15 cellular contexts compared by ENCODE assay signal in the genomic region with DNA sequence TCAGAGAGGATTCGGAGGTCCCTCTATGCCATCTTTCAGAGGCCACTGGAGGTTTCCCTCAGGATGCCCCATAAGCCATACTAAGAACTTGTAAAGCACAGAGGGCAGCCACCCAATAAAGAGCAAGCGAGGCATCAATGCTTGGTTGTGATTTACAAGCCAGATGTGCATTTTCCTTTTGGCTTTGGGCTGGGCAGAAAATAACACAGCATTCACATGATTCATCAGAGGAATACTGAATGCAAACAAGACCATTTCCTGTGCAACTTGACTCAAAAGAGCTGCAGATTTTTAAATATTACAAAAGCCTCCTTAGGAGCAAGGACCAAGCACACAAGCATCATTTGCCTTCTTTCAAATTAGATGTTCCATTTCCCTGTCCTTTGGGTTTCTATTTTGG.
DNase-seq lines count a peak whose midpoint lies in the region; TF ChIP-seq lines count a peak whose summit lies in the region.
"Had no signal": no experiment of that assay in that cellular context is flagged by ENCODE, and none has a peak within 500 bp of the region (broad histone marks: within the 10 kb centered on the region; RNA-seq: fewer than 3 reads in every experiment).

No MANE protein-coding gene starts in this region.

- peak overlapping the region; percentile 39 for H2AFZ ChIP-seq in neuronal stem cell (ENCODE audit: low read length)

- H4K91ac ChIP-seq in neuronal stem cell (ENCODE audit: low read depth, low read length, poor library complexity) = no peak overlapping the region

- H4K8ac ChIP-seq in neuronal stem cell (ENCODE audit: low read depth, low read length) = no peak overlapping the region

- DNase-seq in BJ (ENCODE audit: low read depth) = peak; percentile 85
- DNase-seq in RPMI7951 (ENCODE audit: low read depth) = peak; percentile 89
- no peak for DNase-seq in epithelial cell of prostate (ENCODE audit: low read depth, low spot score)
- DNase-seq in neuronal stem cell (ENCODE audit: low spot score) = no peak
- DNase-seq in activated CD8-positive, alpha-beta memory T cell treated with anti-CD3 and anti-CD28 coated beads, Interleukin-2, amount 50 U/mL, for 48 hours = no peak
- DNase-seq in NCI-H146 (lab: John Stamatoyannopoulos, UW) = no peak
- DNase-seq in NCI-H2227 treated with DMSO at 0.1 percent for 48 hours (lab: John Stamatoyannopoulos, UW) = no peak
- no peak for DNase-seq in right atrium auricular region (ENCODE audit: low spot score)
- DNase-seq: effector memory CD4-positive, alpha-beta T cell; NCI-H510A treated with DMSO at 0.1 percent for 48 hours; right lobe of liver; SHP77 treated with DMSO at 0.1 percent for 48 hours; uterus; WERI-Rb-1 had no signal

- CTCF ChIA-PET in BJ (lab: Yijun Ruan, JAX) = interaction anchor here (0.7 to 1.5 kb wide), 2 partner anchors 86 to 122 kb away, joined by 3 to 4 read pairs; no protein-coding TSS in a partner anchor

- no peak overlapping the region for H2BK12ac ChIP-seq in neuronal stem cell (ENCODE audit: low read length)

- H2BK15ac ChIP-seq in neuronal stem cell (ENCODE audit: low read length) = no peak overlapping the region

- H3K27ac ChIP-seq in epithelial cell of prostate (peak overlapping the region; percentile 38), neuronal stem cell (replicated peaks; ENCODE audit: low read length) (no peak overlapping the region), right atrium auricular region (no peak overlapping the region)
- H3K27ac ChIP-seq: HL-60, right lobe of liver, WERI-Rb-1 had no signal

- no peaks in the 10 kb centered on the region for H3K9me3 ChIP-seq in neuronal stem cell (replicated peaks in 1 of 2; ENCODE audit: control insufficient read depth in 2 of 2, insufficient read depth in 1 of 2, low read depth in 1 of 2, low read length in 2 of 2)
- no peaks in the 10 kb centered on the region for H3K9me3 ChIP-seq in right atrium auricular region
- H3K9me3 ChIP-seq: right lobe of liver, uterus had no signal

- no peak overlapping the region for H2AK5ac ChIP-seq in neuronal stem cell (ENCODE audit: low read depth, low read length)

- no peak overlapping the region for H2BK120ac ChIP-seq in neuronal stem cell (ENCODE audit: low read depth, low read length)

- no peak overlapping the region for H2BK5ac ChIP-seq in neuronal stem cell (ENCODE audit: low read length)

- no CpG with 5 or more reads among the region's 2 CpGs for WGBS in neuronal stem cell (ENCODE audit: extremely low coverage in 2 of 2, insufficient read length in 2 of 2, insufficient replicate concordance in 1 of 2), 2 donors

- H3K18ac ChIP-seq in neuronal stem cell (ENCODE audit: low read length) = no peak overlapping the region

- no peaks in the 10 kb centered on the region for H3K79me1 ChIP-seq in neuronal stem cell (ENCODE audit: low read depth, low read length)

- no peak overlapping the region for H3K23ac ChIP-seq in neuronal stem cell (ENCODE audit: low read depth, low read length, poor library complexity)

- no peak overlapping the region for H3K9ac ChIP-seq in neuronal stem cell (ENCODE audit: low read depth, low read length, poor library complexity)

- peaks cover 0 to 6% of the 10 kb centered on the region in 2 donors for H3K4me1 ChIP-seq in neuronal stem cell (ENCODE audit: control insufficient read depth in 2 of 2, insufficient read depth in 1 of 2, low read depth in 1 of 2, low read length in 2 of 2)
- peaks cover 0 to 9% of the 10 kb centered on the region in 2 donors for H3K4me1 ChIP-seq in right atrium auricular region
- H3K4me1 ChIP-seq: right lobe of liver had no signal

- H3K27me3 ChIP-seq in BJ (ENCODE audit: control insufficient read depth, insufficient read depth, low read length) (no peaks in the 10 kb centered on the region), neuronal stem cell (ENCODE audit: control insufficient read depth in 3 of 3, insufficient read depth in 3 of 3, low read depth in 1 of 3, low read length in 3 of 3) (no peaks in the 10 kb centered on the region), right atrium auricular region (no peaks in the 10 kb centered on the region)
- H3K27me3 ChIP-seq: right lobe of liver, uterus had no signal

- no peak overlapping the region for H3K4me2 ChIP-seq in neuronal stem cell (ENCODE audit: insufficient read depth, low read length, poor library complexity, severe bottlenecking)

- H3K4ac ChIP-seq in neuronal stem cell (ENCODE audit: low read length) = no peak overlapping the region

- H3K14ac ChIP-seq in neuronal stem cell (ENCODE audit: low read length) = no peak overlapping the region

- no peak overlapping the region for H3K4me3 ChIP-seq in BJ (ENCODE audit: low read depth, low read length)
- H3K4me3 ChIP-seq in neuronal stem cell (ENCODE audit: low read length in 2 of 2) = no peak overlapping the region
- no peak overlapping the region for H3K4me3 ChIP-seq in right atrium auricular region
- H3K4me3 ChIP-seq: right lobe of liver, uterus had no signal

- POLR2A ChIA-PET in BJ (lab: Charles Lee) = no interaction called here

- H3K36me3 ChIP-seq in BJ (ENCODE audit: control insufficient read depth, insufficient read depth, low read length) (no peaks in the 10 kb centered on the region), neuronal stem cell (replicated peaks in 1 of 2; ENCODE audit: control insufficient read depth in 2 of 2, insufficient read depth in 2 of 2, low read length in 2 of 2) (peaks cover 0 to 7% of the 10 kb centered on the region in 2 donors), right atrium auricular region (no peaks in the 10 kb centered on the region)
- H3K36me3 ChIP-seq: right lobe of liver, uterus, WERI-Rb-1 had no signal

- no peak for TF ChIP-seq CTCF in BJ (IDR thresholded peaks at IDR 0.05; ENCODE audit: insufficient read depth, low read depth, low read length)
- TF ChIP-seq CTCF in right atrium auricular region (IDR thresholded peaks at IDR 0.05) = no peak

Comparison
In these comparisons a context has a peak if more than half of its experiments do, and no peak if none do; other contexts are left out.
1. DNase-seq: peak in BJ (single experiment) and RPMI7951 (single experiment); none in epithelial cell of prostate (single experiment), neuronal stem cell (single experiment), activated CD8-positive, alpha-beta memory T cell treated with anti-CD3 and anti-CD28 coated beads, Interleukin-2, amount 50 U/mL, for 48 hours (single experiment), NCI-H146 (single experiment), NCI-H2227 treated with DMSO at 0.1 percent for 48 hours (single experiment) and right atrium auricular region (single experiment).